9 cellular contexts compared by ENCODE assay signal in genomic region chr12:113097716-113098427, GRCh38. TPM values are rescaled to one million over a fixed set of nuclear protein-coding genes. Genes with fewer than 3 reads are reported as not detected.
DNase-seq lines count a peak whose midpoint lies in the region; ATAC-seq and TF ChIP-seq lines count a peak whose summit lies in the region.
"Had no signal": no experiment of that assay in that cellular context is flagged by ENCODE, and none has a peak within 500 bp of the region (broad histone marks: within the 10 kb centered on the region; RNA-seq: fewer than 3 reads in every experiment).

No MANE protein-coding gene starts in this region.

- H3K27me3 Mint-ChIP-seq in activated T-cell treated with anti-CD3 and anti-CD28 coated beads, Interleukin-2, amount 50 U/mL, for 72 hours (ENCODE audit: low read depth), result no peaks in the 10 kb centered on the region
- no peaks in the 10 kb centered on the region for H3K27me3 Mint-ChIP-seq in activated CD8-positive, alpha-beta memory T cell treated with anti-CD3 and anti-CD28 coated beads, Interleukin-2, amount 10 ng/mL, durations not matched to agents 7 days and 5 days

- peaks cover 4% of the 10 kb centered on the region for H3K4me1 ChIP-seq in upper lobe of right lung

- TF ChIP-seq CTCF in upper lobe of right lung (IDR thresholded peaks at IDR 0.05), result no peak

- H3K4me3 ChIP-seq in upper lobe of right lung, result no peak overlapping the region

- no peak overlapping the region for H3K27ac ChIP-seq in upper lobe of right lung

- H3K4me3 Mint-ChIP-seq in activated T-cell treated with anti-CD3 and anti-CD28 coated beads, Interleukin-2, amount 50 U/mL, for 72 hours, result no peak overlapping the region
- H3K4me3 Mint-ChIP-seq in activated CD8-positive, alpha-beta memory T cell treated with anti-CD3 and anti-CD28 coated beads, Interleukin-2, amount 10 ng/mL, durations not matched to agents 7 days and 5 days, result no peak overlapping the region

- no peaks in the 10 kb centered on the region for H3K9me3 Mint-ChIP-seq in activated T-cell treated with anti-CD3 and anti-CD28 coated beads, Interleukin-2, amount 50 U/mL, for 72 hours
- no peaks in the 10 kb centered on the region for H3K9me3 Mint-ChIP-seq in activated CD8-positive, alpha-beta memory T cell treated with anti-CD3 and anti-CD28 coated beads, Interleukin-2, amount 10 ng/mL, durations not matched to agents 7 days and 5 days (ENCODE audit: low read depth)

- DNase-seq in activated T-cell treated with anti-CD3 and anti-CD28 coated beads, Interleukin-2, amount 50 U/mL, for 72 hours, result no peak
- no peak for DNase-seq in activated T-cell treated with anti-CD3 and anti-CD28 coated beads, Interleukin-2, amount 50 U/mL, for 48 hours
- DNase-seq in amniotic epithelial cell (ENCODE audit: low read depth), result peak; percentile 8
- peak; percentile 81 for DNase-seq in iPS-NIHi7 (ENCODE audit: extremely low spot score)
- no peak for DNase-seq in upper lobe of right lung
- no peak for DNase-seq in activated CD8-positive, alpha-beta memory T cell treated with anti-CD3 and anti-CD28 coated beads, Interleukin-2, amount 10 ng/mL, durations not matched to agents 7 days and 5 days
- DNase-seq in GM03348 (ENCODE audit: low spot score), result no peak

- H3K27me3 ChIP-seq in upper lobe of right lung, result peaks cover 15% of the 10 kb centered on the region

- intact Hi-C loops in upper lobe of right lung (cut with DNase I), result no loop called here

- no peak overlapping the region for H3K27ac Mint-ChIP-seq in activated T-cell treated with anti-CD3 and anti-CD28 coated beads, Interleukin-2, amount 50 U/mL, for 72 hours
- H3K27ac Mint-ChIP-seq in activated CD8-positive, alpha-beta memory T cell treated with anti-CD3 and anti-CD28 coated beads, Interleukin-2, amount 10 ng/mL, durations not matched to agents 7 days and 5 days, result no peak overlapping the region

- no peaks in the 10 kb centered on the region for H3K9me3 ChIP-seq in upper lobe of right lung

- H3K36me3 ChIP-seq in upper lobe of right lung, result no peaks in the 10 kb centered on the region

- CTCF ChIA-PET in activated CD8-positive, alpha-beta memory T cell treated with anti-CD3 and anti-CD28 coated beads, Interleukin-2, amount 10 ng/mL, durations not matched to agents 7 days and 5 days (lab: Charles Lee), result interaction anchor here (0.8 to 6.6 kb wide), 12 partner anchors 8 to 76 kb away, joined by 3 to 45 read pairs (median 4); no protein-coding TSS in a partner anchor

- H3K4me1 Mint-ChIP-seq in activated T-cell treated with anti-CD3 and anti-CD28 coated beads, Interleukin-2, amount 50 U/mL, for 72 hours (ENCODE audit: low read depth), result peaks cover 21% of the 10 kb centered on the region
- H3K4me1 Mint-ChIP-seq in activated CD8-positive, alpha-beta memory T cell treated with anti-CD3 and anti-CD28 coated beads, Interleukin-2, amount 10 ng/mL, durations not matched to agents 7 days and 5 days, result peaks cover 5% of the 10 kb centered on the region

- H3K36me3 Mint-ChIP-seq in activated T-cell treated with anti-CD3 and anti-CD28 coated beads, Interleukin-2, amount 50 U/mL, for 72 hours (ENCODE audit: insufficient read depth in 2 of 2), result no peaks in the 10 kb centered on the region
- H3K36me3 Mint-ChIP-seq in activated CD8-positive, alpha-beta memory T cell treated with anti-CD3 and anti-CD28 coated beads, Interleukin-2, amount 10 ng/mL, durations not matched to agents 7 days and 5 days, result no peaks in the 10 kb centered on the region

- ATAC-seq in activated T-cell treated with anti-CD3 and anti-CD28 coated beads, Interleukin-2, amount 50 U/mL, for 72 hours (replicated peaks in 1 of 2), result peak; percentile 6 to 15
- ATAC-seq in upper lobe of right lung, result peak; percentile 4
- ATAC-seq in activated CD8-positive, alpha-beta memory T cell treated with anti-CD3 and anti-CD28 coated beads, Interleukin-2, amount 10 ng/mL, durations not matched to agents 7 days and 5 days, result no peak
- no peak for ATAC-seq in HG03097 (IDR thresholded peaks at IDR 0.05; ENCODE audit: low FRiP score, unreplicated experiment)

RNA-seq across cellular contexts. Expression of gene RASAL1, which starts 37.7 kb away (rescaled TPM):
- 10 to 100 TPM in 1 of 2 donors, 1 to 10 TPM in 1; 6.7 to 13.4 TPM for total RNA-seq in activated T-cell treated with anti-CD3 and anti-CD28 coated beads, Interleukin-2, amount 50 U/mL, for 72 hours
- total RNA-seq in upper lobe of right lung, result 0.26 TPM
- not detected for total RNA-seq in activated CD8-positive, alpha-beta memory T cell treated with anti-CD3 and anti-CD28 coated beads, Interleukin-2, amount 10 ng/mL, durations not matched to agents 7 days and 5 days
- total RNA-seq: fibroblast of lung had no signal

RNA-seq across cellular contexts. Expression of gene DTX1, which starts 41.3 kb away (rescaled TPM):
- 10 to 100 TPM; 17.6 to 18.0 TPM for total RNA-seq in activated T-cell treated with anti-CD3 and anti-CD28 coated beads, Interleukin-2, amount 50 U/mL, for 72 hours
- 5.1 TPM for total RNA-seq in upper lobe of right lung
- total RNA-seq in activated CD8-positive, alpha-beta memory T cell treated with anti-CD3 and anti-CD28 coated beads, Interleukin-2, amount 10 ng/mL, durations not matched to agents 7 days and 5 days, result under 1 TPM; 0.16 to 0.35 TPM
- total RNA-seq: fibroblast of lung had no signal

RNA-seq across cellular contexts. Expression of gene CFAP73, which starts 51.7 kb away (rescaled TPM):
- 1 to 10 TPM; 2.0 to 2.1 TPM for total RNA-seq in activated T-cell treated with anti-CD3 and anti-CD28 coated beads, Interleukin-2, amount 50 U/mL, for 72 hours
- not detected for total RNA-seq in upper lobe of right lung
- not detected for total RNA-seq in activated CD8-positive, alpha-beta memory T cell treated with anti-CD3 and anti-CD28 coated beads, Interleukin-2, amount 10 ng/mL, durations not matched to agents 7 days and 5 days
- total RNA-seq: fibroblast of lung had no signal

Comparison
In these comparisons a context has a peak if more than half of its experiments do, and no peak if none do; other contexts are left out.
1. ATAC-seq: peak in activated T-cell treated with anti-CD3 and anti-CD28 coated beads, Interleukin-2, amount 50 U/mL, for 72 hours (2 of 2) and upper lobe of right lung (single experiment); none in activated CD8-positive, alpha-beta memory T cell treated with anti-CD3 and anti-CD28 coated beads, Interleukin-2, amount 10 ng/mL, durations not matched to agents 7 days and 5 days (single experiment) and HG03097 (single experiment).
2. DNase-seq: peak in amniotic epithelial cell (single experiment) and iPS-NIHi7 (single experiment); none in activated T-cell treated with anti-CD3 and anti-CD28 coated beads, Interleukin-2, amount 50 U/mL, for 72 hours (0 of 2), activated T-cell treated with anti-CD3 and anti-CD28 coated beads, Interleukin-2, amount 50 U/mL, for 48 hours (0 of 2), upper lobe of right lung (single experiment), activated CD8-positive, alpha-beta memory T cell treated with anti-CD3 and anti-CD28 coated beads, Interleukin-2, amount 10 ng/mL, durations not matched to agents 7 days and 5 days (single experiment) and GM03348 (single experiment).